ENCODE assay signal across 8 cellular contexts in the genomic region with DNA sequence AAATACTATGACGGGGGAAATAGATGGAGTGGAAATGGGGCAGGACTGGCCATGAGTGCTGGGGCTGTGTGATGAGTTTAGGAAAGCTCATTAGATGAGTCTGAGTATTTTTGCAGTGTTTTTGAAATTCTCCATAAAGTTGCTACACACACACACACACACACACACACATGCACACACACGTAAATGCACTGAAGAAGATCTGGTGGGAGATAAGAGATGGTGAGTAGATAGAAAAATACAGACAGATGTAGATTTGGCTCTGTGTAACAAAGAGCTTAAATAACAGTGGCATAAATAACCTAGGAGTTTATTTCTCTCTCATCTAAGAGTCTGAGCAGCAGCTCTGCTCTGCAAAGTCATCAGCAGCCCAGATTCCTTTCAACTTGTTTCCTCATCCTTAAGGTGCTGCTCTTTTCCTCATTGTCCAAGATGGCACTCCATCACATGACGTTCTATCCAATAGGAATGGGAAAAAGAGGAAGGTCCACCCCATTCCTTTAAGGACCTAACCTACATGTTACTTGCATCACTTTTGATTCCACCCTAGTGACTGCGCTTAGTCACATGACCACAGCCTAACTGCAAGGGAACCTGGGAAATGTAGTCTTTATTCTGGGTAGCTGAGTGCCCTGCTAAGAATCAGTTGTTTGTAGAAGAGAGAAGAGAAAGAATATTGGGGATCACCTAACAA.
DNase-seq lines count a peak whose midpoint lies in the region; ATAC-seq and TF ChIP-seq lines count a peak whose summit lies in the region.

No MANE protein-coding gene starts in this region.

- POLR2A ChIA-PET in OCI-LY7 (lab: Charles Lee): interaction anchor here (0.6 to 0.9 kb wide), 3 partner anchors 9 to 173 kb away, joined by 3 read pairs; no protein-coding TSS in a partner anchor

- DNase-seq in A172 (ENCODE audit: low spot score) (peak; percentile 93), GM03348 (ENCODE audit: low spot score) (peak; percentile 47), OCI-LY7 (ENCODE audit: low spot score) (peak; percentile 72), fibroblast of pulmonary artery (ENCODE audit: low read depth) (peak; percentile 77), superior temporal gyrus (ENCODE audit: extremely low spot score) (peak; percentile 45), NCI-H2107 (lab: John Stamatoyannopoulos, UW) (no peak), cerebellum (ENCODE audit: low spot score) (no peak)

- no peaks in the 10 kb centered on the region for H3K9me2 ChIP-seq in OCI-LY7 (ENCODE audit: insufficient read depth, low read length)

- TF ChIP-seq CTCF in OCI-LY7 (conservative IDR thresholded peaks at IDR 0.05; ENCODE audit: low read length): no peak
- TF ChIP-seq CTCF in fibroblast of pulmonary artery (IDR thresholded peaks at IDR 0.05; ENCODE audit: low read length, missing control alignments): no peak

- H3K4me1 ChIP-seq in OCI-LY7 (ENCODE audit: insufficient read depth, low read length, poor library complexity, severe bottlenecking): peaks cover 7% of the 10 kb centered on the region

- H3K79me2 ChIP-seq in OCI-LY7 (ENCODE audit: insufficient read depth, low read depth, low read length): no peaks in the 10 kb centered on the region

- H3K9me3 ChIP-seq in OCI-LY7 (ENCODE audit: low read length): no peaks in the 10 kb centered on the region

- no peak for ATAC-seq in HG02884 (IDR thresholded peaks at IDR 0.05; ENCODE audit: unreplicated experiment)

- H3K4me3 ChIP-seq in OCI-LY7 (ENCODE audit: low read depth, low read length, poor library complexity, severe bottlenecking) (no peak overlapping the region), fibroblast of pulmonary artery (replicated peaks; ENCODE audit: low read depth, low read length) (no peak overlapping the region)

- CTCF ChIA-PET in OCI-LY7 (lab: Charles Lee; ENCODE audit: unreplicated experiment): interaction anchor here (1.2 kb wide), 1 partner anchor 13 kb away, joined by 4 read pairs; no protein-coding TSS in a partner anchor

- BruUV-seq in OCI-LY7 (replicated peaks; lab: Mats Ljungman, UMichigan): no TSS peak

- intact Hi-C loops in OCI-LY7 (cut with micrococcal nuclease; ENCODE audit: unreplicated experiment): no loop called here

- no peaks in the 10 kb centered on the region for H3K36me3 ChIP-seq in OCI-LY7 (ENCODE audit: insufficient read depth, low read length)

- no peaks in the 10 kb centered on the region for H4K20me1 ChIP-seq in OCI-LY7 (ENCODE audit: insufficient read depth, low read length)

- H3K4me2 ChIP-seq in OCI-LY7 (ENCODE audit: low read length): peak overlapping the region; percentile 49

- H3K27ac ChIP-seq in OCI-LY7 (ENCODE audit: low read depth, low read length, poor library complexity, severe bottlenecking): no peak overlapping the region

- H2AFZ ChIP-seq in OCI-LY7 (ENCODE audit: low read length): peak overlapping the region; percentile 98

Comparison
In these comparisons a context has a peak if more than half of its experiments do, and no peak if none do; other contexts are left out.
1. DNase-seq: peak in A172 (single experiment), GM03348 (single experiment), OCI-LY7 (single experiment), fibroblast of pulmonary artery (single experiment) and superior temporal gyrus (single experiment); none in NCI-H2107 (single experiment) and cerebellum (single experiment).